1 cellular context compared by ENCODE assay signal in genomic region chr1:1013105-1013921, GRCh38.
TF ChIP-seq lines count a peak whose summit lies in the region.

Gene ISG15, plus strand, starts transcription at chr1:1013497. Its CDS starts 77 bp downstream, at chr1:1013574.

TF ChIP-seq in HepG2, 621 proteins besides CTCF, POLR2A, EP300 and RAD21 (continued from another document and continues in another):
- TF ChIP-seq PAXIP1 (CRISPR knock-in tag; conservative IDR thresholded peaks at IDR 0.05): peak; percentile 25; the same call in 1 of the 2 replicates
- no peak for TF ChIP-seq ZNF569 (CRISPR knock-in tag; IDR thresholded peaks at IDR 0.05; ENCODE audit: borderline replicate concordance)
- TF ChIP-seq EZH2 (conservative IDR thresholded peaks at IDR 0.05; ENCODE audit: low read depth, low read length): no peak
- TF ChIP-seq CEBPG (CRISPR knock-in tag; IDR thresholded peaks at IDR 0.05): no peak
- no peak for TF ChIP-seq IKZF1 (IDR thresholded peaks at IDR 0.05)
- TF ChIP-seq TEF (CRISPR knock-in tag; IDR thresholded peaks at IDR 0.05): no peak
- TF ChIP-seq ZNF343 (CRISPR knock-in tag; IDR thresholded peaks at IDR 0.05): no peak
- TF ChIP-seq MTA3 (CRISPR knock-in tag; IDR thresholded peaks at IDR 0.05): no peak
- TF ChIP-seq TP53 (CRISPR knock-in tag; conservative IDR thresholded peaks at IDR 0.05): no peak
- TF ChIP-seq CREB1 (IDR thresholded peaks at IDR 0.05): no peak
- peak; percentile 88 for TF ChIP-seq CREB1 (CRISPR knock-in tag; IDR thresholded peaks at IDR 0.05)
- TF ChIP-seq HHEX (CRISPR knock-in tag; IDR thresholded peaks at IDR 0.05): no peak
- TF ChIP-seq ZNF563 (CRISPR knock-in tag; IDR thresholded peaks at IDR 0.05): no peak
- TF ChIP-seq SSRP1 (CRISPR knock-in tag; IDR thresholded peaks at IDR 0.05): no peak
- TF ChIP-seq FOXK1 (CRISPR knock-in tag; IDR thresholded peaks at IDR 0.05; ENCODE audit: borderline replicate concordance, low read depth): peak; percentile 51; the same call in 1 of the 2 replicates
- TF ChIP-seq SMAD3 (CRISPR knock-in tag; IDR thresholded peaks at IDR 0.05): no peak
- TF ChIP-seq KDM5A (IDR thresholded peaks at IDR 0.05; ENCODE audit: borderline replicate concordance, low read length): no peak; the same call in 1 of the 2 replicates
- TF ChIP-seq ZBTB10 (CRISPR knock-in tag; IDR thresholded peaks at IDR 0.05; ENCODE audit: borderline replicate concordance): no peak
- no peak; the same call in 1 of the 2 replicates for TF ChIP-seq MLX (CRISPR knock-in tag; IDR thresholded peaks at IDR 0.05)
- TF ChIP-seq RELA (CRISPR knock-in tag; IDR thresholded peaks at IDR 0.05): no peak; the same call in 1 of the 2 replicates
- TF ChIP-seq ATRX (CRISPR knock-in tag; IDR thresholded peaks at IDR 0.05; ENCODE audit: borderline replicate concordance): no peak
- TF ChIP-seq ZNF772 (CRISPR knock-in tag; IDR thresholded peaks at IDR 0.05): 0 out of 2 replicates have a peak, but pooled peaks have one; percentile 49
- TF ChIP-seq KDM2A (CRISPR knock-in tag; IDR thresholded peaks at IDR 0.05; ENCODE audit: borderline replicate concordance, low read depth): peak; percentile 68
- no peak for TF ChIP-seq ZNF564 (CRISPR knock-in tag; IDR thresholded peaks at IDR 0.05)
- TF ChIP-seq ZNF589 (CRISPR knock-in tag; conservative IDR thresholded peaks at IDR 0.05): no peak
- no peak for TF ChIP-seq HBP1 (CRISPR knock-in tag; IDR thresholded peaks at IDR 0.05; ENCODE audit: low read depth)
- no peak for TF ChIP-seq NFE2L2 (IDR thresholded peaks at IDR 0.05; ENCODE audit: low read length)
- no peak for TF ChIP-seq ZFP36L2 (CRISPR knock-in tag; IDR thresholded peaks at IDR 0.05)
- TF ChIP-seq ZNF414 (CRISPR knock-in tag; IDR thresholded peaks at IDR 0.05): no peak
- TF ChIP-seq ZNF292 (CRISPR knock-in tag; IDR thresholded peaks at IDR 0.05; ENCODE audit: borderline replicate concordance, low read depth): 0 out of 2 replicates have a peak, but pooled peaks have one; percentile 28
- no peak for TF ChIP-seq LCORL (IDR thresholded peaks at IDR 0.05)
- peak; percentile 98 for TF ChIP-seq LCORL (CRISPR knock-in tag; IDR thresholded peaks at IDR 0.05)
- TF ChIP-seq SRF (IDR thresholded peaks at IDR 0.05; ENCODE audit: low read depth, low read length): peak; percentile 85
- no peak for TF ChIP-seq MLLT10 (CRISPR knock-in tag; IDR thresholded peaks at IDR 0.05)
- TF ChIP-seq ZNF609 (CRISPR knock-in tag; IDR thresholded peaks at IDR 0.05; ENCODE audit: borderline replicate concordance): 0 out of 2 replicates have a peak, but pooled peaks have one; percentile 20
- no peak for TF ChIP-seq MBD4 (IDR thresholded peaks at IDR 0.05; ENCODE audit: borderline replicate concordance, low read length)
- TF ChIP-seq ZNF18 (CRISPR knock-in tag; IDR thresholded peaks at IDR 0.05; ENCODE audit: insufficient replicate concordance): no peak
- no peak for TF ChIP-seq ZFP82 (CRISPR knock-in tag; IDR thresholded peaks at IDR 0.05; ENCODE audit: borderline replicate concordance)
- no peak for TF ChIP-seq BATF2 (CRISPR knock-in tag; IDR thresholded peaks at IDR 0.05)
- TF ChIP-seq ZUFSP (CRISPR knock-in tag; IDR thresholded peaks at IDR 0.05; ENCODE audit: borderline replicate concordance): no peak
- TF ChIP-seq HOXD1 (CRISPR knock-in tag; IDR thresholded peaks at IDR 0.05): no peak
- TF ChIP-seq KDM3A (CRISPR knock-in tag; IDR thresholded peaks at IDR 0.05; ENCODE audit: low read depth): no peak; the same call in 1 of the 2 replicates
- no peak for TF ChIP-seq FOXJ3 (CRISPR knock-in tag; IDR thresholded peaks at IDR 0.05; ENCODE audit: borderline replicate concordance)
- TF ChIP-seq ZNF691 (CRISPR knock-in tag; IDR thresholded peaks at IDR 0.05; ENCODE audit: borderline replicate concordance, low read depth): peak; percentile 86
